Comparison of ENCODE assay signal across 23 cellular contexts in the genomic region with DNA sequence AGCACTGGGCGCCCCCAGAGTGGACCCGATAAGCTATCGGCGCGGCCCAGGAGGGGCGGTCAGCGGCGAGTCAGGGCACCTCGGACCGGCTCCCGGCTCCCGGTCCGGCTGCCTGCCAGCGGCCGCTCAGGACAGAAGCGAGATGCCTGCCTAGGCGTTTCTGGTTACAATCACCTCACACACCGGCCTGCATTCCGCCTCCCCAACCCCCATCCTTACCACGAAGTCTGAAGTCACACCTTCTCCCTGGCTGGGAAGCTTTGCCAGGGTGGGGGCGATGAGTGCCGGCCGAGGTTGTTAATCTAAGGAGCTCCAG. TPM values are rescaled to one million over a fixed set of nuclear protein-coding genes. Genes with fewer than 3 reads are reported as not detected.
"Had no signal": no experiment of that assay in that cellular context is flagged by ENCODE, and none has a peak within 500 bp of the region (broad histone marks: within the 10 kb centered on the region; RNA-seq: fewer than 3 reads in every experiment).

No MANE protein-coding gene starts in this region.

- H3K27ac ChIP-seq: esophagus muscularis mucosa, hepatocyte, ovary, thoracic aorta, upper lobe of left lung had no signal

- H3K36me3 ChIP-seq: esophagus muscularis mucosa, ovary, thoracic aorta, upper lobe of left lung had no signal

- H3K4me3 Mint-ChIP-seq: activated CD4-positive, alpha-beta T cell treated with anti-CD3 and anti-CD28 coated beads for 36 hours; activated T-helper 17 cell treated with anti-CD3 and anti-CD28 coated beads, Interleukin-2, amount 50 U/mL, for 72 hours; brain; immature natural killer cell; naive thymus-derived CD4-positive, alpha-beta T cell; stimulated activated memory B cell treated with anti-CD40 and anti-IgM and Interleukin-4, amounts not matched to agents 10 μg/mL and 1 μg/mL and 100 μg/mL, for 72 hours; T-helper 2 cell treated with Interferon-gamma antibody and Interleukin-4, amounts not matched to agents 5 μg/mL and 100 μg/mL, for 36 hours had no signal

- H3K27me3 ChIP-seq: ovary had no signal

- H3K27ac Mint-ChIP-seq: activated CD4-positive, alpha-beta T cell treated with anti-CD3 and anti-CD28 coated beads for 36 hours; activated T-helper 17 cell treated with anti-CD3 and anti-CD28 coated beads, Interleukin-2, amount 50 U/mL, for 72 hours; brain; immature natural killer cell; naive thymus-derived CD4-positive, alpha-beta T cell; stimulated activated memory B cell treated with anti-CD40 and anti-IgM and Interleukin-4, amounts not matched to agents 10 μg/mL and 1 μg/mL and 100 μg/mL, for 72 hours; T-helper 2 cell treated with Interferon-gamma antibody and Interleukin-4, amounts not matched to agents 5 μg/mL and 100 μg/mL, for 36 hours had no signal

- H3K4me3 ChIP-seq: esophagus muscularis mucosa, hepatocyte, ovary, smooth muscle cell, thoracic aorta, upper lobe of left lung had no signal

- ATAC-seq: activated CD4-positive, alpha-beta T cell treated with anti-CD3 and anti-CD28 coated beads for 36 hours; activated T-helper 17 cell treated with anti-CD3 and anti-CD28 coated beads, Interleukin-2, amount 50 U/mL, for 72 hours; naive thymus-derived CD4-positive, alpha-beta T cell; sciatic nerve; stimulated activated memory B cell treated with anti-CD40 and anti-IgM and Interleukin-4, amounts not matched to agents 10 μg/mL and 1 μg/mL and 100 μg/mL, for 72 hours had no signal

- H3K9me3 ChIP-seq: esophagus muscularis mucosa, ovary, thoracic aorta, upper lobe of left lung had no signal

- DNase-seq: activated CD4-positive, alpha-beta T cell treated with anti-CD3 and anti-CD28 coated beads for 36 hours; activated CD4-positive, alpha-beta T cell treated with anti-CD3 and anti-CD28 coated beads, Interleukin-2, amount 50 U/mL, for 48 hours; activated naive CD4-positive, alpha-beta T cell treated with Interleukin-2 at 50 U/mL for 16 hours; activated T-cell treated with anti-CD3 and anti-CD28 coated beads for 4 hours; cortex of kidney; immature natural killer cell; kidney glomerular epithelial cell; mesenchymal stem cell; naive thymus-derived CD4-positive, alpha-beta T cell; ovary; stimulated activated CD4-positive, alpha-beta T cell treated with anti-CD3 and anti-CD28 coated beads, Interleukin-4, amount 100 ng/mL, for 4 hours had no signal

- H3K4me1 Mint-ChIP-seq: activated CD4-positive, alpha-beta T cell treated with anti-CD3 and anti-CD28 coated beads for 36 hours; activated T-helper 17 cell treated with anti-CD3 and anti-CD28 coated beads, Interleukin-2, amount 50 U/mL, for 72 hours; brain; immature natural killer cell; naive thymus-derived CD4-positive, alpha-beta T cell; stimulated activated memory B cell treated with anti-CD40 and anti-IgM and Interleukin-4, amounts not matched to agents 10 μg/mL and 1 μg/mL and 100 μg/mL, for 72 hours had no signal

- H3K9me3 Mint-ChIP-seq: activated T-helper 17 cell treated with anti-CD3 and anti-CD28 coated beads, Interleukin-2, amount 50 U/mL, for 72 hours; T-helper 2 cell treated with Interferon-gamma antibody and Interleukin-4, amounts not matched to agents 5 μg/mL and 100 μg/mL, for 36 hours had no signal

- H3K36me3 Mint-ChIP-seq: brain; immature natural killer cell; stimulated activated memory B cell treated with anti-CD40 and anti-IgM and Interleukin-4, amounts not matched to agents 10 μg/mL and 1 μg/mL and 100 μg/mL, for 72 hours had no signal

RNA-seq across cellular contexts. Expression of a gene that starts 42.6 kb away (rescaled TPM):
- total RNA-seq: activated CD4-positive, alpha-beta T cell treated with anti-CD3 and anti-CD28 coated beads for 36 hours; activated T-helper 17 cell treated with anti-CD3 and anti-CD28 coated beads, Interleukin-2, amount 50 U/mL, for 72 hours; endothelial cell of umbilical vein; naive thymus-derived CD4-positive, alpha-beta T cell; pulmonary artery endothelial cell; sciatic nerve; smooth muscle cell had no signal
- polyA plus RNA-seq: endothelial cell of umbilical vein; immature natural killer cell; naive thymus-derived CD4-positive, alpha-beta T cell; smooth muscle cell had no signal
